In the genomic region with DNA sequence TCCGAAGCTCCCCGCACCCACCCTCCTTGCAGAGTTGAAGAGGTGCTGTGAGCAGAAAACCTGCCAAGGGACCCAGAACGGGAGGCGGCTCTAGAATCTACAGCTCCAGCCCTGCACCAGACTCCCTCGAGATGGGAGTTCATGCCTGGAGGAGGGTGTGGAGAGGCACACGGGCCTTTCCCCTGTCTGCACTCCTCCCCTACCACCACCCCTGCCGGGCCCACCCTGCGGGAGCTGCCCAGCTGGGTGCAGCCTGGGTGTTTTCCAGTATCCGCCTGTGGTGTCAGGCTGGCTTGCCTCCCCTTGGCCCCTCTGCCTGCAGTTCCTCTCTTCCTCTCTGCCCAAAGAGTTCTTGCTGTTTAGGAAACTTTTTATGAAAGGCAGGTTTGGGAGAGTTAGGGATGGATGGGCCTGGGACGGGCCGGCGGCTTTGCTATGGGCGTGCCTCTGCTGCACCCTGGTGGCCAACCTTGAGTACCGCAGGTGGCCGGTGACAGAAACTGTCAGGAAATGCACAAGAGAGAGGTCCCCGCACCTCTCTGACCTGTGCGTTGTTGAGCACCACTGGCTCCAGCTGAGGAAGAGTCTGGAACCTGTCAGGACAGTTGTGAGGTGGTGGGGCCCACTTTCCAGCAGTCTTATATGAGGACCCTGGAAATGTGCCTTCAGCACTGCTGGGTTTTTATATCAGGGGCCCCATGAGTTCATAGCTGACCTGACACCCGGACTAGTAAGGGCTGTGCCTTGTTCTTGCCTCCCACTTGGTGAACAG, we compare ENCODE assay signal across 8 cellular contexts.
DNase-seq lines count a peak whose midpoint lies in the region; ATAC-seq and TF ChIP-seq lines count a peak whose summit lies in the region.

No MANE protein-coding gene starts in this region.

- DNase-seq in AG04449 (ENCODE audit: low read depth, low spot score) (no peak), NCI-H2107 (lab: John Stamatoyannopoulos, UW) (peak; percentile 10), left kidney (ENCODE audit: low read depth, low spot score) (peak; percentile 84)
- DNase-seq in activated CD4-positive, CD25-positive, alpha-beta regulatory T cell treated with anti-CD3 and anti-CD28 coated beads, Interleukin-2, amount 50 U/mL, for 16 hours (ENCODE audit: low read depth, low spot score) = peak; percentile 53
- peak; percentile 67 for DNase-seq in central memory CD4-positive, alpha-beta T cell
- peak; percentile 82 for DNase-seq in stimulated activated CD4-positive, alpha-beta T cell treated with anti-CD3 and anti-CD28 coated beads, Interleukin-4, amount 100 ng/mL, for 24 hours

- CTCF ChIA-PET in AG04449 (lab: Yijun Ruan, JAX) = interaction anchor here (0.6 to 4.3 kb wide), 30 partner anchors 11 to 240 kb away, joined by 3 to 65 read pairs (median 4); no protein-coding TSS in a partner anchor

- ATAC-seq in GM18868 (IDR thresholded peaks at IDR 0.05; ENCODE audit: unreplicated experiment) (peak; percentile 42), HG03571 (IDR thresholded peaks at IDR 0.05; ENCODE audit: unreplicated experiment) (no peak)

- H3K4me3 ChIP-seq in AG04449 (ENCODE audit: low read depth, low read length) = no peak overlapping the region

- peak; percentile 87 for TF ChIP-seq CTCF in AG04449 (IDR thresholded peaks at IDR 0.05; ENCODE audit: insufficient read depth, low read length, missing control alignments)

- POLR2A ChIA-PET in AG04449 (lab: Yijun Ruan, JAX) = no interaction called here
